Comparison of ENCODE assay signal across 22 cellular contexts in genomic region chr9:78288214-78288892, GRCh38. TPM values are rescaled to one million over a fixed set of nuclear protein-coding genes. Genes with fewer than 3 reads are reported as not detected.
DNase-seq lines count a peak whose midpoint lies in the region; ATAC-seq and TF ChIP-seq lines count a peak whose summit lies in the region.
"Had no signal": no experiment of that assay in that cellular context is flagged by ENCODE, and none has a peak within 500 bp of the region (broad histone marks: within the 10 kb centered on the region; RNA-seq: fewer than 3 reads in every experiment).

No MANE protein-coding gene starts in this region.

- H3K4me3 ChIP-seq in mesenchymal stem cell (ENCODE audit: insufficient read depth in 1 of 2, low read depth in 1 of 2, low read length in 2 of 2): no peak overlapping the region
- H3K4me3 ChIP-seq: K562, left lung, vagina had no signal

- H3K14ac ChIP-seq in mesenchymal stem cell (ENCODE audit: low read length in 2 of 2): no peak overlapping the region

- H3K18ac ChIP-seq in mesenchymal stem cell (ENCODE audit: low read depth in 1 of 2, low read length in 2 of 2): no peak overlapping the region

- no peaks in the 10 kb centered on the region for H3K36me3 ChIP-seq in mesenchymal stem cell (ENCODE audit: control insufficient read depth in 1 of 2, insufficient read depth in 2 of 2, low read depth in 1 of 2, low read length in 2 of 2)
- H3K36me3 ChIP-seq: brain microvascular endothelial cell, left lung, vagina had no signal

- H3K27me3 Mint-ChIP-seq in brain: peaks cover 7% of the 10 kb centered on the region
- H3K27me3 Mint-ChIP-seq in activated CD8-positive, alpha-beta T cell treated with anti-CD3 and anti-CD28 coated beads, Interleukin-2, amount 10 ng/mL, durations not matched to agents 7 days and 5 days (ENCODE audit: low read depth): peaks cover 4% of the 10 kb centered on the region
- peaks cover 2% of the 10 kb centered on the region for H3K27me3 Mint-ChIP-seq in activated naive CD4-positive, alpha-beta T cell treated with anti-CD3 and anti-CD28 coated beads for 36 hours (ENCODE audit: low read depth)
- peaks cover 5% of the 10 kb centered on the region for H3K27me3 Mint-ChIP-seq in activated CD4-positive, alpha-beta T cell treated with anti-CD3 and anti-CD28 coated beads, Interleukin-2, amount 10 ng/mL, durations not matched to agents 7 days and 5 days
- H3K27me3 Mint-ChIP-seq: CD4-positive, alpha-beta T cell; stimulated activated naive CD8-positive, alpha-beta T cell treated with anti-CD3 and anti-CD28 coated beads, Interleukin-15, amount 100 ng/mL, for 72 hours had no signal

- H4K91ac ChIP-seq in mesenchymal stem cell (ENCODE audit: low read length): no peak overlapping the region

- H2BK5ac ChIP-seq in mesenchymal stem cell (ENCODE audit: low read depth, low read length, poor library complexity, severe bottlenecking): no peak overlapping the region

- H3K4me1 Mint-ChIP-seq in brain: peaks cover 47% of the 10 kb centered on the region
- H3K4me1 Mint-ChIP-seq in activated CD8-positive, alpha-beta T cell treated with anti-CD3 and anti-CD28 coated beads, Interleukin-2, amount 10 ng/mL, durations not matched to agents 7 days and 5 days (ENCODE audit: low read depth): peaks cover 16% of the 10 kb centered on the region
- peaks cover 8% of the 10 kb centered on the region for H3K4me1 Mint-ChIP-seq in activated naive CD4-positive, alpha-beta T cell treated with anti-CD3 and anti-CD28 coated beads for 36 hours (ENCODE audit: low read depth)
- H3K4me1 Mint-ChIP-seq in activated CD4-positive, alpha-beta T cell treated with anti-CD3 and anti-CD28 coated beads, Interleukin-2, amount 10 ng/mL, durations not matched to agents 7 days and 5 days: peaks cover 10% of the 10 kb centered on the region

- H2BK12ac ChIP-seq in mesenchymal stem cell (ENCODE audit: low read length in 2 of 2): no peak overlapping the region

- H3K4me3 Mint-ChIP-seq in brain: no peak overlapping the region
- no peak overlapping the region for H3K4me3 Mint-ChIP-seq in activated CD8-positive, alpha-beta T cell treated with anti-CD3 and anti-CD28 coated beads, Interleukin-2, amount 10 ng/mL, durations not matched to agents 7 days and 5 days
- H3K4me3 Mint-ChIP-seq in activated naive CD4-positive, alpha-beta T cell treated with anti-CD3 and anti-CD28 coated beads for 36 hours: no peak overlapping the region
- no peak overlapping the region for H3K4me3 Mint-ChIP-seq in activated CD4-positive, alpha-beta T cell treated with anti-CD3 and anti-CD28 coated beads, Interleukin-2, amount 10 ng/mL, durations not matched to agents 7 days and 5 days
- H3K4me3 Mint-ChIP-seq: CD4-positive, alpha-beta T cell; stimulated activated naive CD8-positive, alpha-beta T cell treated with anti-CD3 and anti-CD28 coated beads, Interleukin-15, amount 100 ng/mL, for 72 hours had no signal

- POLR2A ChIA-PET in activated CD8-positive, alpha-beta T cell treated with anti-CD3 and anti-CD28 coated beads, Interleukin-2, amount 10 ng/mL, durations not matched to agents 7 days and 5 days (lab: Charles Lee): interaction anchor here (1.1 kb wide), 1 partner anchor 8 kb away, joined by 3 read pairs; the partner anchor contains the start of gene PSAT1
- POLR2A ChIA-PET in activated CD4-positive, alpha-beta T cell treated with anti-CD3 and anti-CD28 coated beads, Interleukin-2, amount 10 ng/mL, durations not matched to agents 7 days and 5 days (lab: Charles Lee): interaction anchor here (1.0 kb wide), 1 partner anchor 13 kb away, joined by 3 read pairs; no protein-coding TSS in a partner anchor

- no peak for TF ChIP-seq CTCF in brain (conservative IDR thresholded peaks at IDR 0.05)

- H3K9me3 Mint-ChIP-seq in brain: no peaks in the 10 kb centered on the region
- H3K9me3 Mint-ChIP-seq in activated CD8-positive, alpha-beta T cell treated with anti-CD3 and anti-CD28 coated beads, Interleukin-2, amount 10 ng/mL, durations not matched to agents 7 days and 5 days (ENCODE audit: insufficient read depth): no peaks in the 10 kb centered on the region
- no peaks in the 10 kb centered on the region for H3K9me3 Mint-ChIP-seq in activated naive CD4-positive, alpha-beta T cell treated with anti-CD3 and anti-CD28 coated beads for 36 hours
- no peaks in the 10 kb centered on the region for H3K9me3 Mint-ChIP-seq in activated CD4-positive, alpha-beta T cell treated with anti-CD3 and anti-CD28 coated beads, Interleukin-2, amount 10 ng/mL, durations not matched to agents 7 days and 5 days
- H3K9me3 Mint-ChIP-seq: CD4-positive, alpha-beta T cell had no signal

- H3K27ac Mint-ChIP-seq in brain: peak overlapping the region in 3 of 5 experiments; percentile 12 to 31 (median 31)
- H3K27ac Mint-ChIP-seq in activated CD8-positive, alpha-beta T cell treated with anti-CD3 and anti-CD28 coated beads, Interleukin-2, amount 10 ng/mL, durations not matched to agents 7 days and 5 days: no peak overlapping the region
- H3K27ac Mint-ChIP-seq in activated naive CD4-positive, alpha-beta T cell treated with anti-CD3 and anti-CD28 coated beads for 36 hours: no peak overlapping the region
- H3K27ac Mint-ChIP-seq in activated CD4-positive, alpha-beta T cell treated with anti-CD3 and anti-CD28 coated beads, Interleukin-2, amount 10 ng/mL, durations not matched to agents 7 days and 5 days: no peak overlapping the region
- H3K27ac Mint-ChIP-seq: CD4-positive, alpha-beta T cell; stimulated activated naive CD8-positive, alpha-beta T cell treated with anti-CD3 and anti-CD28 coated beads, Interleukin-15, amount 100 ng/mL, for 72 hours had no signal

- DNase-seq in DMS79 (lab: John Stamatoyannopoulos, UW) (peak; percentile 67), NCI-H187 treated with DMSO at 0.1 percent for 48 hours (lab: John Stamatoyannopoulos, UW) (peak; percentile 38), mesenchymal stem cell (no peak), cerebellum (ENCODE audit: low spot score) (no peak)
- DNase-seq in activated CD8-positive, alpha-beta T cell treated with anti-CD3 and anti-CD28 coated beads, Interleukin-2, amount 10 ng/mL, durations not matched to agents 7 days and 5 days: no peak
- no peak for DNase-seq in activated naive CD4-positive, alpha-beta T cell treated with anti-CD3 and anti-CD28 coated beads for 36 hours
- no peak for DNase-seq in activated CD4-positive, alpha-beta T cell treated with anti-CD3 and anti-CD28 coated beads, Interleukin-2, amount 10 ng/mL, durations not matched to agents 7 days and 5 days
- DNase-seq: activated CD4-positive, CD25-positive, alpha-beta regulatory T cell; brain microvascular endothelial cell; CD4-positive, alpha-beta T cell; EL; HCEC 1CT; left lung; NCI-H1048; NCI-H226; SHP77 treated with DMSO at 0.1 percent for 48 hours; stimulated activated CD4-positive, alpha-beta T cell treated with anti-CD3 and anti-CD28 coated beads, Interleukin-1b, Interleukin-23, amount 100 ng/mL, for 48 hours; stimulated activated naive CD8-positive, alpha-beta T cell treated with anti-CD3 and anti-CD28 coated beads, Interleukin-15, amount 100 ng/mL, for 72 hours had no signal

- H2AK5ac ChIP-seq in mesenchymal stem cell (ENCODE audit: low read length, severe bottlenecking): peak overlapping the region; percentile 81

- H3K27ac ChIP-seq in mesenchymal stem cell (ENCODE audit: low read length, poor library complexity, severe bottlenecking): no peak overlapping the region
- H3K27ac ChIP-seq: brain microvascular endothelial cell, HL-60, left lung, vagina had no signal

- 91% methylated on average over 8 of the region's 8 CpGs for WGBS in mesenchymal stem cell

- peaks cover 5% of the 10 kb centered on the region for H3K36me3 Mint-ChIP-seq in brain
- no peaks in the 10 kb centered on the region for H3K36me3 Mint-ChIP-seq in activated CD8-positive, alpha-beta T cell treated with anti-CD3 and anti-CD28 coated beads, Interleukin-2, amount 10 ng/mL, durations not matched to agents 7 days and 5 days (ENCODE audit: low read depth)
- peaks cover 1% of the 10 kb centered on the region for H3K36me3 Mint-ChIP-seq in activated naive CD4-positive, alpha-beta T cell treated with anti-CD3 and anti-CD28 coated beads for 36 hours (ENCODE audit: low read depth)
- H3K36me3 Mint-ChIP-seq in activated CD4-positive, alpha-beta T cell treated with anti-CD3 and anti-CD28 coated beads, Interleukin-2, amount 10 ng/mL, durations not matched to agents 7 days and 5 days (ENCODE audit: low read depth): no peaks in the 10 kb centered on the region

- H2AFZ ChIP-seq in mesenchymal stem cell (ENCODE audit: low read depth, low read length): no peak overlapping the region

- no peak overlapping the region for H3K4ac ChIP-seq in mesenchymal stem cell (ENCODE audit: low read depth in 1 of 2, low read length in 2 of 2)

- no peak overlapping the region for H2BK120ac ChIP-seq in mesenchymal stem cell (ENCODE audit: low read depth, low read length)

- H3K4me2 ChIP-seq in mesenchymal stem cell (ENCODE audit: low read length, poor library complexity, severe bottlenecking): no peak overlapping the region

- intact Hi-C loops in activated naive CD4-positive, alpha-beta T cell treated with anti-CD3 and anti-CD28 coated beads for 36 hours (cut with micrococcal nuclease): no loop called here

- no peak overlapping the region for H3K9ac ChIP-seq in mesenchymal stem cell (ENCODE audit: low read length)

- no peak overlapping the region for H2BK15ac ChIP-seq in mesenchymal stem cell (ENCODE audit: low read depth, poor library complexity, severe bottlenecking)

- peaks cover 0 to 19% of the 10 kb centered on the region in 2 experiments for H3K27me3 ChIP-seq in mesenchymal stem cell (ENCODE audit: control insufficient read depth in 1 of 2, insufficient read depth in 1 of 2, low read length in 2 of 2)
- H3K27me3 ChIP-seq: brain microvascular endothelial cell, vagina had no signal

- H3K9me3 ChIP-seq in mesenchymal stem cell (ENCODE audit: control insufficient read depth, low read length): no peaks in the 10 kb centered on the region
- H3K9me3 ChIP-seq: left lung, vagina had no signal

- no peaks in the 10 kb centered on the region for H3K79me1 ChIP-seq in mesenchymal stem cell (replicated peaks; ENCODE audit: low read length, poor library complexity, severe bottlenecking)

- no peak overlapping the region for H3K23ac ChIP-seq in mesenchymal stem cell (ENCODE audit: low read length in 2 of 2)

- CTCF ChIA-PET in activated CD8-positive, alpha-beta T cell treated with anti-CD3 and anti-CD28 coated beads, Interleukin-2, amount 10 ng/mL, durations not matched to agents 7 days and 5 days (lab: Charles Lee): no interaction called here
- CTCF ChIA-PET in activated naive CD4-positive, alpha-beta T cell treated with anti-CD3 and anti-CD28 coated beads for 36 hours (lab: Charles Lee): no interaction called here
- CTCF ChIA-PET in activated CD4-positive, alpha-beta T cell treated with anti-CD3 and anti-CD28 coated beads, Interleukin-2, amount 10 ng/mL, durations not matched to agents 7 days and 5 days (lab: Charles Lee): interaction anchor here (0.8 kb wide), 1 partner anchor 9 kb away, joined by 3 read pairs; the partner anchor contains the start of gene PSAT1

- peak overlapping the region; percentile 61 for H4K8ac ChIP-seq in mesenchymal stem cell (ENCODE audit: low read length)

- H3K4me1 ChIP-seq in mesenchymal stem cell (ENCODE audit: control insufficient read depth, insufficient read depth, low read depth, low read length): peaks cover 9% of the 10 kb centered on the region
- H3K4me1 ChIP-seq: left lung, vagina had no signal

- no peak for ATAC-seq in activated CD8-positive, alpha-beta T cell treated with anti-CD3 and anti-CD28 coated beads, Interleukin-2, amount 10 ng/mL, durations not matched to agents 7 days and 5 days
- ATAC-seq: K562; left lung; stimulated activated naive CD8-positive, alpha-beta T cell treated with anti-CD3 and anti-CD28 coated beads, Interleukin-15, amount 100 ng/mL, for 72 hours had no signal

RNA-seq across cellular contexts. Expression of gene PSAT1, which starts 8.6 kb away (rescaled TPM):
- 164 TPM for polyA plus RNA-seq in brain (ENCODE audit: insufficient read depth, low read depth, low replicate concordance)
- polyA plus RNA-seq in mesenchymal stem cell (2013, experiment 1 of 2): 93.9 TPM
- 102 TPM for polyA plus RNA-seq in mesenchymal stem cell (2013, experiment 2 of 2)
- 100 to 1,000 TPM; 110 to 112 TPM for total RNA-seq in activated CD8-positive, alpha-beta T cell treated with anti-CD3 and anti-CD28 coated beads, Interleukin-2, amount 10 ng/mL, durations not matched to agents 7 days and 5 days
- total RNA-seq in activated naive CD4-positive, alpha-beta T cell treated with anti-CD3 and anti-CD28 coated beads for 36 hours: 100 to 1,000 TPM; 235 to 240 TPM
- 10 to 100 TPM; 68.6 to 71.3 TPM for total RNA-seq in activated CD4-positive, alpha-beta T cell treated with anti-CD3 and anti-CD28 coated beads, Interleukin-2, amount 10 ng/mL, durations not matched to agents 7 days and 5 days
- total RNA-seq in cerebellum: 42.8 TPM

RNA-seq across cellular contexts. Expression of gene CEP78, which starts 52.5 kb away (rescaled TPM):
- 16.7 TPM for polyA plus RNA-seq in brain (ENCODE audit: insufficient read depth, low read depth, low replicate concordance)
- polyA plus RNA-seq in mesenchymal stem cell (2013, experiment 1 of 2): 6.0 TPM
- polyA plus RNA-seq in mesenchymal stem cell (2013, experiment 2 of 2): 5.7 TPM
- total RNA-seq in activated CD8-positive, alpha-beta T cell treated with anti-CD3 and anti-CD28 coated beads, Interleukin-2, amount 10 ng/mL, durations not matched to agents 7 days and 5 days: 10 to 100 TPM; 59.1 to 62.1 TPM
- total RNA-seq in activated naive CD4-positive, alpha-beta T cell treated with anti-CD3 and anti-CD28 coated beads for 36 hours: 10 to 100 TPM; 39.5 to 39.7 TPM
- 10 to 100 TPM; 56.3 to 57.6 TPM for total RNA-seq in activated CD4-positive, alpha-beta T cell treated with anti-CD3 and anti-CD28 coated beads, Interleukin-2, amount 10 ng/mL, durations not matched to agents 7 days and 5 days
- total RNA-seq in cerebellum: 69.1 TPM

Comparison
In these comparisons a context has a peak if more than half of its experiments do, and no peak if none do; other contexts are left out.
1. DNase-seq: peak in DMS79 (single experiment) and NCI-H187 treated with DMSO at 0.1 percent for 48 hours (single experiment); none in mesenchymal stem cell (single experiment), activated CD8-positive, alpha-beta T cell treated with anti-CD3 and anti-CD28 coated beads, Interleukin-2, amount 10 ng/mL, durations not matched to agents 7 days and 5 days (single experiment), activated naive CD4-positive, alpha-beta T cell treated with anti-CD3 and anti-CD28 coated beads for 36 hours (single experiment), activated CD4-positive, alpha-beta T cell treated with anti-CD3 and anti-CD28 coated beads, Interleukin-2, amount 10 ng/mL, durations not matched to agents 7 days and 5 days (single experiment) and cerebellum (single experiment).
2. H3K27ac Mint-ChIP-seq: peak in brain (3 of 5); none in activated CD8-positive, alpha-beta T cell treated with anti-CD3 and anti-CD28 coated beads, Interleukin-2, amount 10 ng/mL, durations not matched to agents 7 days and 5 days (single experiment), activated naive CD4-positive, alpha-beta T cell treated with anti-CD3 and anti-CD28 coated beads for 36 hours (single experiment) and activated CD4-positive, alpha-beta T cell treated with anti-CD3 and anti-CD28 coated beads, Interleukin-2, amount 10 ng/mL, durations not matched to agents 7 days and 5 days (single experiment).